In genomic region chr17:57858838-57859237, GRCh38 we compare ENCODE assay signal across 21 cellular contexts. TPM values are rescaled to one million over a fixed set of nuclear protein-coding genes. Genes with fewer than 3 reads are reported as not detected.
A peak's percentile ranks its signal among the peaks of the same experiment; 100 is the strongest.
DNase-seq lines count a peak whose midpoint lies in the region; TF ChIP-seq lines count a peak whose summit lies in the region.
"Had no signal": no experiment of that assay in that cellular context is flagged by ENCODE, and none has a peak within 500 bp of the region (broad histone marks: within the 10 kb centered on the region; RNA-seq: fewer than 3 reads in every experiment).

No MANE protein-coding gene starts in this region.

- peak; percentile 15 for DNase-seq in ELR (ENCODE audit: low read depth)
- no peak for DNase-seq in esophagus muscularis mucosa (ENCODE audit: extremely low spot score)
- peak; percentile 74 for DNase-seq in osteoblast (ENCODE audit: insufficient read length, low spot score, missing footprints)
- DNase-seq in activated gamma-delta T cell (lab: John Stamatoyannopoulos, UW) = no peak
- DNase-seq in NCI-H524 (lab: John Stamatoyannopoulos, UW) = no peak
- DNase-seq in OCI-M2 (lab: John Stamatoyannopoulos, UW; ENCODE audit: unreplicated experiment) = no peak
- DNase-seq: C1 segment of cervical spinal cord; CD4-positive, alpha-beta memory T cell; COR-L47; DMS79 treated with DMSO at 0.1 percent for 48 hours; GOT3; NCI-H1048; NCI-H1694; NCI-H2081; NCI-H2227 treated with DMSO at 0.1 percent for 48 hours; Peyer's patch; SIG-M5; SW 1271 had no signal

- 92% methylated on average over 4 of the region's 5 CpGs for WGBS in esophagus muscularis mucosa

- H3K4me3 ChIP-seq in esophagus muscularis mucosa = no peak overlapping the region
- H3K4me3 ChIP-seq in osteoblast (ENCODE audit: insufficient read depth, low read length) = no peak overlapping the region
- H3K4me3 ChIP-seq: HAP-1, Peyer's patch, SK-N-MC had no signal

- TF ChIP-seq CTCF in esophagus muscularis mucosa (IDR thresholded peaks at IDR 0.05) (no peak), osteoblast (IDR thresholded peaks at IDR 0.05; ENCODE audit: extremely low read depth, low read depth, low read length) (no peak)

- no peaks in the 10 kb centered on the region for H4K20me1 ChIP-seq in osteoblast (ENCODE audit: insufficient read depth, low read length)

- no peaks in the 10 kb centered on the region for H3K79me2 ChIP-seq in osteoblast (ENCODE audit: insufficient read depth, low read length)

- H3K4me2 ChIP-seq in osteoblast (ENCODE audit: insufficient read depth, low read length) = no peak overlapping the region

- no peaks in the 10 kb centered on the region for H3K27me3 ChIP-seq in esophagus muscularis mucosa
- no peaks in the 10 kb centered on the region for H3K27me3 ChIP-seq in osteoblast (ENCODE audit: insufficient read depth, low read length)
- H3K27me3 ChIP-seq: Peyer's patch had no signal

- no peak for TF ChIP-seq POLR2A in esophagus muscularis mucosa (IDR thresholded peaks at IDR 0.05; ENCODE audit: low read depth)

- intact Hi-C loops in esophagus muscularis mucosa (cut with DNase I) = loop anchor here (2.0 kb wide), 1 partner anchor 136 kb away; no protein-coding TSS in a partner anchor

- no peak overlapping the region for H2AFZ ChIP-seq in osteoblast (ENCODE audit: low read length)

- H3K27ac ChIP-seq in esophagus muscularis mucosa (replicated peaks in 1 of 4) (peak overlapping the region; percentile 88 to 96 (median 94)), osteoblast (ENCODE audit: low read depth, low read length) (no peak overlapping the region), temporal lobe (ENCODE audit: low read depth, low read length) (peak overlapping the region; percentile 51)
- H3K27ac ChIP-seq: SK-N-MC had no signal

- H3K9me3 ChIP-seq in esophagus muscularis mucosa (no peaks in the 10 kb centered on the region), osteoblast (ENCODE audit: low read depth, low read length) (no peaks in the 10 kb centered on the region)
- H3K9me3 ChIP-seq: HAP-1, Peyer's patch had no signal

- H3K36me3 ChIP-seq in esophagus muscularis mucosa (peaks cover 0 to 3% (median 0%) of the 10 kb centered on the region in 4 donors), osteoblast (ENCODE audit: insufficient read depth, low read length) (no peaks in the 10 kb centered on the region)
- H3K36me3 ChIP-seq: HAP-1, Peyer's patch had no signal

- H3K4me1 ChIP-seq in esophagus muscularis mucosa (peaks cover 56 to 98% (median 92%) of the 10 kb centered on the region in 4 donors), osteoblast (ENCODE audit: insufficient read depth, low read length) (peaks cover 23% of the 10 kb centered on the region)
- H3K4me1 ChIP-seq: HAP-1 had no signal

- no peak for TF ChIP-seq EP300 in esophagus muscularis mucosa (IDR thresholded peaks at IDR 0.05)

RNA-seq across cellular contexts. Expression of gene MRPS23, which starts 9.0 kb away (rescaled TPM):
- total RNA-seq in esophagus muscularis mucosa = 10 to 100 TPM; 11.6 to 22.2 (median 16.9) TPM
- total RNA-seq in osteoblast = 17.1 and 19.9 TPM in 2 replicates
- 17.7 TPM for total RNA-seq in temporal lobe

Comparison
In these comparisons a context has a peak if more than half of its experiments do, and no peak if none do; other contexts are left out.
1. DNase-seq: peak in ELR (single experiment) and osteoblast (single experiment); none in esophagus muscularis mucosa (single experiment), activated gamma-delta T cell (single experiment), NCI-H524 (0 of 2) and OCI-M2 (single experiment).